Comparison of ENCODE assay signal across 1 cellular context in the genomic region with DNA sequence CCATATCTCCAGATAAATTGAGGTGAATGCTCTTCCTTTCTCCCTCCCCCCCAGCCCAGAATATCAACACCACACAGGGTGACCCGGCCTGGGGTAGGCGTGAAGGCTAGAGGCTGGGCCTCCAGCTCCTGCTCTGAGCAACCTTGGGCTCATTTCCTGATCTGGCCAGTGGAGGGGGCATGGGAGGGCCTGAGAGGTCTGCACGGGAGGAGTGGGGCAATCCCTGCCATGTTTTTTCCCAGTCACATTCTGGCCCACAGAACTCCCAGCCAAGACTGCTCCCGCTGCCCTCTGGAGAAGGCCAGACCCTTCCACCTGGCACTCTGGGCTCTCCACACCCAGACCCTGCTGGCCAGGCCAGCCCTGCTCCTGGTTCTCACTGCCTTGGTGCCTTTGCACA.
A peak's percentile ranks its signal among the peaks of the same experiment; 100 is the strongest.
TF ChIP-seq lines count a peak whose summit lies in the region.

No MANE protein-coding gene starts in this region.

TF ChIP-seq in H1, 55 proteins besides CTCF, POLR2A, EP300 and RAD21:
- TF ChIP-seq YY1 (IDR thresholded peaks at IDR 0.05; ENCODE audit: low read depth, low read length), result peak; percentile 46; the same call in 1 of the 2 replicates
- TF ChIP-seq EZH2 (IDR thresholded peaks at IDR 0.05; ENCODE audit: low read depth, low read length, severe bottlenecking), result no peak
- TF ChIP-seq TEAD4 (IDR thresholded peaks at IDR 0.05; ENCODE audit: low read depth, low read length), result no peak
